Comparison of ENCODE assay signal across 8 cellular contexts in the genomic region with DNA sequence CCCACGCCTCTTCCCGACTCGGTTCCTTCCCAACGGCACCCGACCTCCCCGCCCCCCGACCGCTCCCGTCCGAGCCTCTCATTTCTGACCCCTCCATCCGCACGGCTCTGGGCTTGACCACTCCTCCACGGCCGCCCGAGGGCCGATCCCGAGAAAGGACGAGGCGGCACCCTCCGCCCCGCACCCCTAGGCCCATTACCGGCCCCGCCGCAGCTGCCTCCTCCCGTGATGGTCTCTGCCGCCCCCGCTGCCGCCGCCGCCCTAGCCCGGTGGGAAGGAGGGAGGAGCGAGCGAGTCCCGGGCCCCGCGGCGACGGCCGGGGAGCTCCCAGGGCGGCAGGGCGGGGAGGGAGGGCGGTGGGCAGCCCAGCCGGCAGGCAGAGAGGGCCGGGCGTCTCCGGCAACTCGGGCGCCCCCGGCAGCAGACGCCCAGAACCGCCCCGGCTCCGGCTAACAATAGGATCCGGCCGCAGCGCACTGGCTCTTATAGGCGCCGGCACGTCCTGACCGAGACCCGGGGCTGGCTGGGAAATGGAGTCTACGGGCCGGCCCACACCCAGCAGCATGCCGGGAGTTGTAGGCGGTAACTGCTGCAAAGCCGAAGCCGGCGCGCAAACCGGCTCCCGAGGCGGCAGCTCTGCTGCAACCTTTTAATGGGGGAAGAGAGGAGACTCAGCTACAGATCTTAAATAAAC. TPM values are rescaled to one million over a fixed set of nuclear protein-coding genes. Genes with fewer than 3 reads are reported as not detected.
DNase-seq lines count a peak whose midpoint lies in the region; ATAC-seq and TF ChIP-seq lines count a peak whose summit lies in the region.

A gene with protein sequence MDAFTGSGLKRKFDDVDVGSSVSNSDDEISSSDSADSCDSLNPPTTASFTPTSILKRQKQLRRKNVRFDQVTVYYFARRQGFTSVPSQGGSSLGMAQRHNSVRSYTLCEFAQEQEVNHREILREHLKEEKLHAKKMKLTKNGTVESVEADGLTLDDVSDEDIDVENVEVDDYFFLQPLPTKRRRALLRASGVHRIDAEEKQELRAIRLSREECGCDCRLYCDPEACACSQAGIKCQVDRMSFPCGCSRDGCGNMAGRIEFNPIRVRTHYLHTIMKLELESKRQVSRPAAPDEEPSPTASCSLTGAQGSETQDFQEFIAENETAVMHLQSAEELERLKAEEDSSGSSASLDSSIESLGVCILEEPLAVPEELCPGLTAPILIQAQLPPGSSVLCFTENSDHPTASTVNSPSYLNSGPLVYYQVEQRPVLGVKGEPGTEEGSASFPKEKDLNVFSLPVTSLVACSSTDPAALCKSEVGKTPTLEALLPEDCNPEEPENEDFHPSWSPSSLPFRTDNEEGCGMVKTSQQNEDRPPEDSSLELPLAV (minus strand): TSS at position 457 of the 694 bp plus-strand sequence. CDS start 7,035 bp downstream, outside the sequence.

- no peaks in the 10 kb centered on the region for H3K27me3 Mint-ChIP-seq in chondrocyte (ENCODE audit: low read depth)

- TF ChIP-seq POLR2A in GM19193 (IDR thresholded peaks at IDR 0.05; ENCODE audit: extremely low read depth, insufficient read depth, insufficient read length): peak; percentile 100

- H3K9me3 Mint-ChIP-seq in chondrocyte (ENCODE audit: low read depth): no peaks in the 10 kb centered on the region

- peak; percentile 96 for ATAC-seq in HG03439 (IDR thresholded peaks at IDR 0.05; ENCODE audit: unreplicated experiment)

- TF ChIP-seq CTCF in chondrocyte (IDR thresholded peaks at IDR 0.05): peak; percentile 53

- H3K27ac Mint-ChIP-seq in chondrocyte (ENCODE audit: unreplicated experiment): peak within 1 kb of the TSS; percentile 97

- H3K36me3 Mint-ChIP-seq in chondrocyte (ENCODE audit: low read depth): no peaks in the 10 kb centered on the region

- peak within 1 kb of the TSS; percentile 98 for H3K4me3 Mint-ChIP-seq in chondrocyte (ENCODE audit: unreplicated experiment)

- H3K4me1 Mint-ChIP-seq in chondrocyte (ENCODE audit: low read depth): peaks cover 36% of the 10 kb centered on the region

- DNase-seq in Ammon's horn (ENCODE audit: low spot score) (peak; percentile 98), NCI-H510A treated with DMSO at 0.1 percent for 48 hours (lab: John Stamatoyannopoulos, UW) (peak; percentile 94), chondrocyte (ENCODE audit: low spot score) (peak; percentile 98), kidney glomerular epithelial cell (lab: John Stamatoyannopoulos, UW) (peak; percentile 78)
- DNase-seq in activated CD4-positive, alpha-beta T cell treated with anti-CD3 and anti-CD28 coated beads for 24 hours (ENCODE audit: low read depth in 2 of 2): peak; percentile 90
- peak; percentile 87 to 90 for DNase-seq in stimulated activated CD4-positive, alpha-beta T cell treated with anti-CD3 and anti-CD28 coated beads, Interleukin-1b, Interleukin-23, amount 100 ng/mL, for 1 hour (ENCODE audit: low read depth in 2 of 2)

RNA-seq across cellular contexts. Expression of the gene that starts here (rescaled TPM):
- total RNA-seq in chondrocyte: 40.5 to 49.6 TPM (median 48.3 TPM) in 3 replicates

Comparison
In these comparisons a context has a peak if more than half of its experiments do, and no peak if none do; other contexts are left out.
1. Peak in every context shown above with its lines: DNase-seq and ATAC-seq.